24 cellular contexts compared by ENCODE assay signal in the genomic region with DNA sequence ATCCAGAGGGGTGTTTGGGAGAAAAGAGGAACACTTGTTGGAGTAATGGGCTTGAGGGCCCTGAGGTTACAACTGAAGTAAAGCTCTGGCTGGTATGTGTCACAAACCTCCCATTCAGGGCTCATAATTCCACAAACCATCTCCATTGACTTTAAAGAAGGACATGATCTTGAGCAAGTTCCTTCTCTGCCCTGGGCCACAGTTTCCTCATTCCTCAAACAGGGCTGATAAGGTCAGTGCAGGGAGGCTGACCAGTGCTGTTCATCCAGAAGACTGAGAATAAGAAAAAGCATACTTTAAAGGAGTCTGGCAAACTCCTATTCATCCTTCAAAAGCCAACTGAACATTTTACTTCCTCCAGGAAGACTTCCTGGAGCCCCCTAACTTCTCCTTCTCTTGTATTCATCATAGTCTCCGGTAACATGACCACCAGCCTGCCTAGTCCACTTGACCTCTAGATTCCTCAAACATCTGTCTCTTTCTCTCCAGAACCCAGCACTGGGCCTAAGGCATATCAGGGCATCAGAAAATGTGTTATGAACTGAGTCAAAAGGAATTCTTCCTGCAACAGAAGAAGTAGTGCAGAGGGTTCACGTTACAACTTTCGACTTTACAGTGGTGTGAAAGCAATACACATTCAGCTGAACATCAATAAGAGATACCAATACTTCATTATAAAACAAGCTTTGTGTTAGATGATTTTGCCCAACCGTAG. TPM values are rescaled to one million over a fixed set of nuclear protein-coding genes. Genes with fewer than 3 reads are reported as not detected.
"Had no signal": no experiment of that assay in that cellular context is flagged by ENCODE, and none has a peak within 500 bp of the region (broad histone marks: within the 10 kb centered on the region; RNA-seq: fewer than 3 reads in every experiment).

No MANE protein-coding gene starts in this region.

- H3K27ac ChIP-seq: esophagus muscularis mucosa, foreskin keratinocyte, heart left ventricle, lower lobe of right lung, neutrophil, vagina had no signal

- DNase-seq: activated CD4-positive, alpha-beta T cell treated with anti-CD3 and anti-CD28 coated beads for 4 hours; activated CD4-positive, alpha-beta T cell treated with anti-CD3 and anti-CD28 coated beads, Interleukin-2, amount 50 U/mL, for 48 hours; activated CD8-positive, alpha-beta memory T cell treated with anti-CD3 and anti-CD28 coated beads for 24 hours; activated effector memory CD4-positive, alpha-beta T cell treated with Interleukin-2 at 50 U/mL for 16 hours; activated naive CD4-positive, alpha-beta T cell treated with anti-CD3 and anti-CD28 coated beads, Interleukin-2, amount 10 ng/mL, durations not matched to agents 7 days and 5 days; activated naive CD8-positive, alpha-beta T cell treated with anti-CD3 and anti-CD28 coated beads, Interleukin-2, amount 10 ng/mL, durations not matched to agents 7 days and 5 days; amniotic stem cell; endodermal cell; foreskin keratinocyte; heart left ventricle; lower lobe of right lung; stimulated activated CD4-positive, alpha-beta T cell treated with anti-CD3 and anti-CD28 coated beads, Interleukin-12 subunit alpha, Interleukin-12 subunit beta, amount 100 ng/mL, for 4 hours; stimulated activated CD4-positive, alpha-beta T cell treated with anti-CD3 and anti-CD28 coated beads, Interleukin-4, amount 100 ng/mL, for 1 hour; stimulated activated naive CD8-positive, alpha-beta T cell treated with anti-CD3 and anti-CD28 coated beads, Interleukin-15, Interleukin-2, amounts not matched to agents 100 U/mL and 50 U/mL, for 24 hours; T-helper 2 cell had no signal

- ATAC-seq: foreskin keratinocyte; heart left ventricle; sciatic nerve; stimulated activated naive CD8-positive, alpha-beta T cell treated with anti-CD3 and anti-CD28 coated beads, Interleukin-15, Interleukin-2, amounts not matched to agents 100 U/mL and 50 U/mL, for 24 hours had no signal

- H3K36me3 ChIP-seq: esophagus muscularis mucosa, heart left ventricle, lower lobe of right lung, neutrophil, upper lobe of left lung, vagina had no signal

- H3K4me3 Mint-ChIP-seq: activated naive CD4-positive, alpha-beta T cell treated with anti-CD3 and anti-CD28 coated beads, Interleukin-2, amount 10 ng/mL, durations not matched to agents 7 days and 5 days; activated naive CD8-positive, alpha-beta T cell treated with anti-CD3 and anti-CD28 coated beads, Interleukin-2, amount 10 ng/mL, durations not matched to agents 7 days and 5 days; central memory CD8-positive, alpha-beta T cell; dendritic cell treated with granulocyte-macrophage colony-stimulating factor and Interleukin-4, amounts not matched to agents 40 ng/mL and 50 ng/mL, for 4 days; endodermal cell; nephron had no signal

- H3K4me1 Mint-ChIP-seq: activated naive CD4-positive, alpha-beta T cell treated with anti-CD3 and anti-CD28 coated beads, Interleukin-2, amount 10 ng/mL, durations not matched to agents 7 days and 5 days; central memory CD8-positive, alpha-beta T cell; nephron had no signal

- H3K36me3 Mint-ChIP-seq: activated naive CD4-positive, alpha-beta T cell treated with anti-CD3 and anti-CD28 coated beads, Interleukin-2, amount 10 ng/mL, durations not matched to agents 7 days and 5 days; activated naive CD8-positive, alpha-beta T cell treated with anti-CD3 and anti-CD28 coated beads, Interleukin-2, amount 10 ng/mL, durations not matched to agents 7 days and 5 days had no signal

- H3K27me3 ChIP-seq: esophagus muscularis mucosa, foreskin keratinocyte, upper lobe of left lung, vagina had no signal

- H3K9me3 Mint-ChIP-seq: activated naive CD4-positive, alpha-beta T cell treated with anti-CD3 and anti-CD28 coated beads, Interleukin-2, amount 10 ng/mL, durations not matched to agents 7 days and 5 days; activated naive CD8-positive, alpha-beta T cell treated with anti-CD3 and anti-CD28 coated beads, Interleukin-2, amount 10 ng/mL, durations not matched to agents 7 days and 5 days; dendritic cell treated with granulocyte-macrophage colony-stimulating factor and Interleukin-4, amounts not matched to agents 40 ng/mL and 50 ng/mL, for 4 days; endodermal cell; nephron had no signal

- H3K4me3 ChIP-seq: esophagus muscularis mucosa, heart left ventricle, lower lobe of right lung, skin epidermis, upper lobe of left lung, vagina had no signal

- H3K27ac Mint-ChIP-seq: activated naive CD4-positive, alpha-beta T cell treated with anti-CD3 and anti-CD28 coated beads, Interleukin-2, amount 10 ng/mL, durations not matched to agents 7 days and 5 days; activated naive CD8-positive, alpha-beta T cell treated with anti-CD3 and anti-CD28 coated beads, Interleukin-2, amount 10 ng/mL, durations not matched to agents 7 days and 5 days; dendritic cell treated with granulocyte-macrophage colony-stimulating factor and Interleukin-4, amounts not matched to agents 40 ng/mL and 50 ng/mL, for 4 days; endodermal cell; nephron had no signal

- H3K4me1 ChIP-seq: esophagus muscularis mucosa, heart left ventricle, lower lobe of right lung, vagina had no signal

- H3K9me3 ChIP-seq: esophagus muscularis mucosa, heart left ventricle, lower lobe of right lung, neutrophil, upper lobe of left lung, vagina had no signal

RNA-seq across cellular contexts. Expression of a gene that starts 20.7 kb away (rescaled TPM):
- total RNA-seq: activated naive CD8-positive, alpha-beta T cell treated with anti-CD3 and anti-CD28 coated beads, Interleukin-2, amount 10 ng/mL, durations not matched to agents 7 days and 5 days had no signal
